ENCODE assay signal across 20 cellular contexts in the genomic region with DNA sequence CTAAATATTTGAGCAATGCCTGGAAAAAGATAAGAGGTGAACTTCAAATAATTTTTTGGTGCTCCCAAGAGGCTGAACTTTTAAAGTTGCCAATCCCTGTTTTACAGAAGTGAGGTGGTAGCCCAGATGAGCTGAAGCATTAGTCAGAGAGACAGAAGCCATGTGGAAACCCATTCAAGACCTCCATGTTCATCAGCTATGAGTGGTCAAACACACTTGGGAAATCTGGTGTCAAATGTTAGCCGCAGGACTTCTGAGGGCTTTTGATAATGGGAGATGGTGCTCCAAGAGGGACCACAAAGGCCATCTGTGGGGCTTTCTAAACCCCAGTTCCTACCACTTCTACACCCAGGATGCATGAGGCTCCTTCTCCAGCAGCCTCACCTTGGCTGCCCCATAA.
DNase-seq lines count a peak whose midpoint lies in the region; ATAC-seq and TF ChIP-seq lines count a peak whose summit lies in the region.
"Had no signal": no experiment of that assay in that cellular context is flagged by ENCODE, and none has a peak within 500 bp of the region (broad histone marks: within the 10 kb centered on the region; RNA-seq: fewer than 3 reads in every experiment).

No MANE protein-coding gene starts in this region.

- H3K14ac ChIP-seq in H9 (ENCODE audit: insufficient read depth, low read length), result no peak overlapping the region

- H3K27ac Mint-ChIP-seq in activated CD8-positive, alpha-beta T cell treated with anti-CD3 and anti-CD28 coated beads, Interleukin-2, amount 10 ng/mL, durations not matched to agents 7 days and 5 days, result peak overlapping the region; percentile 34
- H3K27ac Mint-ChIP-seq in activated CD8-positive, alpha-beta T cell treated with anti-CD3 and anti-CD28 coated beads for 36 hours, result no peak overlapping the region
- H3K27ac Mint-ChIP-seq in effector memory CD8-positive, alpha-beta T cell, result peak overlapping the region; percentile 93 to 97
- H3K27ac Mint-ChIP-seq in neural crest cell (ENCODE audit: unreplicated experiment) (peak overlapping the region; percentile 83), H9 (no peak overlapping the region)
- H3K27ac Mint-ChIP-seq: activated CD4-positive, alpha-beta memory T cell treated with anti-CD3 and anti-CD28 coated beads for 36 hours had no signal

- H4K91ac ChIP-seq in H9 (ENCODE audit: insufficient read length, low read depth, low read length), result no peak overlapping the region

- intact Hi-C loops in activated CD8-positive, alpha-beta T cell treated with anti-CD3 and anti-CD28 coated beads for 36 hours (cut with micrococcal nuclease), result no loop called here
- intact Hi-C loops in vagina (cut with DNase I), result no loop called here

- H3T11ph ChIP-seq in H9 (ENCODE audit: low read length), result no peak overlapping the region

- TF ChIP-seq POLR2A in vagina (IDR thresholded peaks at IDR 0.05), result no peak

- no peak for TF ChIP-seq CTCF in activated CD8-positive, alpha-beta T cell treated with anti-CD3 and anti-CD28 coated beads for 36 hours (IDR thresholded peaks at IDR 0.05)
- TF ChIP-seq CTCF in Loucy (conservative IDR thresholded peaks at IDR 0.05; ENCODE audit: low read length) (no peak), neural crest cell (conservative IDR thresholded peaks at IDR 0.05) (no peak), vagina (IDR thresholded peaks at IDR 0.05) (no peak), H9 (conservative IDR thresholded peaks at IDR 0.05) (no peak)

- no peak overlapping the region for H3K18ac ChIP-seq in H9 (ENCODE audit: insufficient read length, low read depth, low read length)

- peaks cover 56% of the 10 kb centered on the region for H3K4me1 Mint-ChIP-seq in activated CD8-positive, alpha-beta T cell treated with anti-CD3 and anti-CD28 coated beads, Interleukin-2, amount 10 ng/mL, durations not matched to agents 7 days and 5 days (ENCODE audit: low read depth)
- H3K4me1 Mint-ChIP-seq in activated CD8-positive, alpha-beta T cell treated with anti-CD3 and anti-CD28 coated beads for 36 hours (ENCODE audit: low read depth), result peaks cover 51% of the 10 kb centered on the region
- H3K4me1 Mint-ChIP-seq in effector memory CD8-positive, alpha-beta T cell (ENCODE audit: low read depth in 2 of 2), result peaks cover 48 to 67% of the 10 kb centered on the region in 2 donors
- H3K4me1 Mint-ChIP-seq in neural crest cell (no peaks in the 10 kb centered on the region), H9 (no peaks in the 10 kb centered on the region)

- peaks cover 50% of the 10 kb centered on the region for H3K4me1 ChIP-seq in Loucy (ENCODE audit: insufficient read depth, low read length, poor library complexity, severe bottlenecking)
- H3K4me1 ChIP-seq in vagina, result peaks cover 33% of the 10 kb centered on the region
- H3K4me1 ChIP-seq in H9 (ENCODE audit: insufficient read depth, low read length), result no peaks in the 10 kb centered on the region
- H3K4me1 ChIP-seq: pancreas, sigmoid colon had no signal

- H4K20me1 ChIP-seq in Loucy (ENCODE audit: insufficient read depth, low read length, poor library complexity, severe bottlenecking) (peaks cover 9% of the 10 kb centered on the region), H9 (ENCODE audit: control insufficient read depth, insufficient read depth, insufficient read length) (no peaks in the 10 kb centered on the region)

- no peaks in the 10 kb centered on the region for H3F3A ChIP-seq in Loucy (ENCODE audit: low read depth)

- H3K27ac ChIP-seq in vagina, result no peak overlapping the region
- H3K27ac ChIP-seq in H9 (ENCODE audit: insufficient read length, low read depth, low read length), result no peak overlapping the region
- H3K27ac ChIP-seq: dorsolateral prefrontal cortex, pancreas, sigmoid colon had no signal

- DNase-seq in activated CD8-positive, alpha-beta T cell treated with anti-CD3 and anti-CD28 coated beads, Interleukin-2, amount 10 ng/mL, durations not matched to agents 7 days and 5 days, result no peak
- DNase-seq in activated CD8-positive, alpha-beta T cell treated with anti-CD3 and anti-CD28 coated beads for 36 hours, result no peak
- DNase-seq in effector memory CD8-positive, alpha-beta T cell, result no peak
- DNase-seq in neural crest cell (ENCODE audit: low read depth, low spot score) (no peak), glomerular visceral epithelial cell (ENCODE audit: extremely low spot score) (no peak), vagina (ENCODE audit: extremely low spot score in 2 of 2) (no peak), H9 (no peak)
- DNase-seq: activated CD4-positive, alpha-beta memory T cell treated with anti-CD3 and anti-CD28 coated beads for 36 hours; dorsolateral prefrontal cortex; glutamatergic neuron; Karpas-422; left ventricle myocardium superior; NCI-H1417 treated with DMSO at 0.1 percent for 48 hours; NCI-H748 treated with DMSO at 0.1 percent for 48 hours; pancreas; sigmoid colon; stimulated activated CD4-positive, alpha-beta T cell treated with anti-CD3 and anti-CD28 coated beads, Interleukin-1b, Interleukin-23, amount 100 ng/mL, for 48 hours; stimulated activated naive CD8-positive, alpha-beta T cell treated with anti-CD3 and anti-CD28 coated beads, Interleukin-15, amount 100 ng/mL, for 72 hours; trophoblast cell had no signal

- no peak for ATAC-seq in activated CD8-positive, alpha-beta T cell treated with anti-CD3 and anti-CD28 coated beads, Interleukin-2, amount 10 ng/mL, durations not matched to agents 7 days and 5 days
- no peak for ATAC-seq in activated CD8-positive, alpha-beta T cell treated with anti-CD3 and anti-CD28 coated beads for 36 hours
- no peak for ATAC-seq in effector memory CD8-positive, alpha-beta T cell (replicated peaks)
- ATAC-seq: left ventricle myocardium superior had no signal

- peaks cover 33% of the 10 kb centered on the region for H3K36me3 Mint-ChIP-seq in activated CD8-positive, alpha-beta T cell treated with anti-CD3 and anti-CD28 coated beads, Interleukin-2, amount 10 ng/mL, durations not matched to agents 7 days and 5 days (ENCODE audit: low read depth)
- peaks cover 11% of the 10 kb centered on the region for H3K36me3 Mint-ChIP-seq in activated CD8-positive, alpha-beta T cell treated with anti-CD3 and anti-CD28 coated beads for 36 hours (ENCODE audit: low read depth)
- H3K36me3 Mint-ChIP-seq in effector memory CD8-positive, alpha-beta T cell (ENCODE audit: insufficient read depth), result peaks cover 28% of the 10 kb centered on the region
- H3K36me3 Mint-ChIP-seq in neural crest cell (ENCODE audit: low read depth) (peaks cover 5% of the 10 kb centered on the region), H9 (ENCODE audit: insufficient read depth in 1 of 3, low read depth in 3 of 3) (peaks cover 12 to 39% (median 37%) of the 10 kb centered on the region in 3 experiments; a peak in 6 of 7 replicates)

- no peak overlapping the region for H3K56ac ChIP-seq in H9 (ENCODE audit: insufficient read length, low read depth, low read length)

- H3K27me3 ChIP-seq in Loucy (ENCODE audit: insufficient read depth, low read length, poor library complexity, severe bottlenecking) (no peaks in the 10 kb centered on the region), vagina (no peaks in the 10 kb centered on the region), H9 (ENCODE audit: insufficient read depth, low read length) (no peaks in the 10 kb centered on the region)
- H3K27me3 ChIP-seq: dorsolateral prefrontal cortex, pancreas, sigmoid colon had no signal

- peaks cover 3% of the 10 kb centered on the region for H3K79me1 ChIP-seq in H9 (ENCODE audit: insufficient read depth, low read depth, low read length, poor library complexity, severe bottlenecking)

- H2BK5ac ChIP-seq in H9 (ENCODE audit: insufficient read length, low read length), result no peak overlapping the region

- H3K4me3 ChIP-seq in Loucy (ENCODE audit: low read length, poor library complexity, severe bottlenecking), result peak overlapping the region; percentile 23
- no peak overlapping the region for H3K4me3 ChIP-seq in vagina
- H3K4me3 ChIP-seq: dorsolateral prefrontal cortex, pancreas, sigmoid colon had no signal

- H3K9ac ChIP-seq in Loucy (ENCODE audit: low read depth, low read length, poor library complexity, severe bottlenecking) (no peak overlapping the region), H9 (ENCODE audit: extremely low read depth, insufficient read length, low read length) (no peak overlapping the region)

- no peak overlapping the region for H3K4ac ChIP-seq in H9 (ENCODE audit: low read depth, low read length)

- H3K9me3 Mint-ChIP-seq in activated CD8-positive, alpha-beta T cell treated with anti-CD3 and anti-CD28 coated beads, Interleukin-2, amount 10 ng/mL, durations not matched to agents 7 days and 5 days (ENCODE audit: insufficient read depth), result no peaks in the 10 kb centered on the region
- no peaks in the 10 kb centered on the region for H3K9me3 Mint-ChIP-seq in activated CD8-positive, alpha-beta T cell treated with anti-CD3 and anti-CD28 coated beads for 36 hours
- H3K9me3 Mint-ChIP-seq in effector memory CD8-positive, alpha-beta T cell, result no peaks in the 10 kb centered on the region
- H3K9me3 Mint-ChIP-seq in neural crest cell (no peaks in the 10 kb centered on the region), H9 (no peaks in the 10 kb centered on the region)
- H3K9me3 Mint-ChIP-seq: activated CD4-positive, alpha-beta memory T cell treated with anti-CD3 and anti-CD28 coated beads for 36 hours had no signal

- no peaks in the 10 kb centered on the region for H3K23me2 ChIP-seq in H9 (ENCODE audit: insufficient read length, low read depth, low read length, poor library complexity, severe bottlenecking)

- no peak overlapping the region for H4K5ac ChIP-seq in H9 (ENCODE audit: insufficient read length, low read depth, low read length)

- H3K23ac ChIP-seq in H9 (ENCODE audit: insufficient read length, low read depth, low read length), result no peak overlapping the region

- CTCF ChIA-PET in activated CD8-positive, alpha-beta T cell treated with anti-CD3 and anti-CD28 coated beads, Interleukin-2, amount 10 ng/mL, durations not matched to agents 7 days and 5 days (lab: Charles Lee), result interaction anchor here (0.6 to 1.9 kb wide), 3 partner anchors 15 to 252 kb away, joined by 3 to 7 read pairs (median 3); no protein-coding TSS in a partner anchor
- CTCF ChIA-PET in activated CD8-positive, alpha-beta T cell treated with anti-CD3 and anti-CD28 coated beads for 36 hours (lab: Charles Lee), result interaction anchor here (1.1 to 2.4 kb wide), 3 partner anchors 237 to 253 kb away, joined by 3 to 9 read pairs (median 4); no protein-coding TSS in a partner anchor

- H2BK120ac ChIP-seq in H9 (ENCODE audit: low read depth, low read length, poor library complexity, severe bottlenecking), result no peak overlapping the region

- WGBS in H9 (ENCODE audit: extremely low coverage, insufficient read length, low lambda C conversion rate), result no CpG with 5 or more reads among the region's 1 CpG

- H3K9me3 ChIP-seq in Loucy (ENCODE audit: insufficient read depth, low read depth, low read length) (no peaks in the 10 kb centered on the region), vagina (no peaks in the 10 kb centered on the region), H9 (ENCODE audit: control insufficient read depth, low read depth, low read length) (no peaks in the 10 kb centered on the region)
- H3K9me3 ChIP-seq: pancreas, sigmoid colon had no signal

- H3K36me3 ChIP-seq in Loucy (ENCODE audit: insufficient read depth, low read length) (peaks cover 24% of the 10 kb centered on the region; the same call in 1 of the 2 replicates), vagina (no peaks in the 10 kb centered on the region)
- H3K36me3 ChIP-seq: pancreas had no signal

- no peak overlapping the region for H4K8ac ChIP-seq in H9 (replicated peaks; ENCODE audit: insufficient read length, low read depth, low read length)

- H3K9me2 ChIP-seq in Loucy (replicated peaks; ENCODE audit: low read depth, low read length), result no peaks in the 10 kb centered on the region

- no peak overlapping the region for H2BK20ac ChIP-seq in H9 (ENCODE audit: low read depth, low read length, poor library complexity, severe bottlenecking)

- H3K4me2 ChIP-seq in Loucy (ENCODE audit: low read depth, low read length, poor library complexity, severe bottlenecking) (peak overlapping the region; percentile 47), H9 (ENCODE audit: insufficient read depth, insufficient read length, low read length) (no peak overlapping the region)

- no peak overlapping the region for H2BK12ac ChIP-seq in H9 (ENCODE audit: insufficient read length, low read depth, low read length)

- POLR2A ChIA-PET in activated CD8-positive, alpha-beta T cell treated with anti-CD3 and anti-CD28 coated beads, Interleukin-2, amount 10 ng/mL, durations not matched to agents 7 days and 5 days (lab: Charles Lee), result no interaction called here
- POLR2A ChIA-PET in activated CD8-positive, alpha-beta T cell treated with anti-CD3 and anti-CD28 coated beads for 36 hours (lab: Charles Lee), result interaction anchor here (1.4 to 1.5 kb wide), 2 partner anchors 12 to 43 kb away, joined by 5 to 6 read pairs; no protein-coding TSS in a partner anchor

- H3K4me3 Mint-ChIP-seq in activated CD8-positive, alpha-beta T cell treated with anti-CD3 and anti-CD28 coated beads, Interleukin-2, amount 10 ng/mL, durations not matched to agents 7 days and 5 days, result no peak overlapping the region
- no peak overlapping the region for H3K4me3 Mint-ChIP-seq in activated CD8-positive, alpha-beta T cell treated with anti-CD3 and anti-CD28 coated beads for 36 hours
- H3K4me3 Mint-ChIP-seq in effector memory CD8-positive, alpha-beta T cell, result peak overlapping the region; percentile 77 to 82
- H3K4me3 Mint-ChIP-seq in neural crest cell, result no peak overlapping the region
- no peak overlapping the region for H3K4me3 Mint-ChIP-seq in H9
- H3K4me3 Mint-ChIP-seq: activated CD4-positive, alpha-beta memory T cell treated with anti-CD3 and anti-CD28 coated beads for 36 hours; stimulated activated naive CD8-positive, alpha-beta T cell treated with anti-CD3 and anti-CD28 coated beads, Interleukin-15, amount 100 ng/mL, for 72 hours had no signal

- no peak overlapping the region for H2BK15ac ChIP-seq in H9 (ENCODE audit: low read depth, low read length)

- H3K79me2 ChIP-seq in Loucy (ENCODE audit: insufficient read depth, low read length) (peaks cover 17% of the 10 kb centered on the region), H9 (ENCODE audit: insufficient read depth, low read length) (no peaks in the 10 kb centered on the region; the same call in 1 of the 2 replicates)

- H2AK5ac ChIP-seq in H9 (ENCODE audit: insufficient read length, low read length), result no peak overlapping the region

- no peaks in the 10 kb centered on the region for H3K27me3 Mint-ChIP-seq in activated CD8-positive, alpha-beta T cell treated with anti-CD3 and anti-CD28 coated beads, Interleukin-2, amount 10 ng/mL, durations not matched to agents 7 days and 5 days (ENCODE audit: low read depth)
- H3K27me3 Mint-ChIP-seq in activated CD8-positive, alpha-beta T cell treated with anti-CD3 and anti-CD28 coated beads for 36 hours, result no peaks in the 10 kb centered on the region
- no peaks in the 10 kb centered on the region for H3K27me3 Mint-ChIP-seq in effector memory CD8-positive, alpha-beta T cell
- no peaks in the 10 kb centered on the region for H3K27me3 Mint-ChIP-seq in neural crest cell (ENCODE audit: low read depth)
- H3K27me3 Mint-ChIP-seq in H9 (ENCODE audit: low read depth), result no peaks in the 10 kb centered on the region
- H3K27me3 Mint-ChIP-seq: activated CD4-positive, alpha-beta memory T cell treated with anti-CD3 and anti-CD28 coated beads for 36 hours; stimulated activated naive CD8-positive, alpha-beta T cell treated with anti-CD3 and anti-CD28 coated beads, Interleukin-15, amount 100 ng/mL, for 72 hours had no signal

- no peak overlapping the region for H2AFZ ChIP-seq in Loucy (ENCODE audit: low read length)
- no peak overlapping the region for H2AFZ ChIP-seq in H9 (ENCODE audit: low read length)

Comparison
In these comparisons a context has a peak if more than half of its experiments do, and no peak if none do; other contexts are left out.
1. H3K27ac Mint-ChIP-seq: peak in activated CD8-positive, alpha-beta T cell treated with anti-CD3 and anti-CD28 coated beads, Interleukin-2, amount 10 ng/mL, durations not matched to agents 7 days and 5 days (single experiment), effector memory CD8-positive, alpha-beta T cell (2 of 2) and neural crest cell (single experiment); none in activated CD8-positive, alpha-beta T cell treated with anti-CD3 and anti-CD28 coated beads for 36 hours (single experiment) and H9 (0 of 3).
2. H3K4me3 Mint-ChIP-seq: peak in effector memory CD8-positive, alpha-beta T cell (2 of 2); none in activated CD8-positive, alpha-beta T cell treated with anti-CD3 and anti-CD28 coated beads, Interleukin-2, amount 10 ng/mL, durations not matched to agents 7 days and 5 days (single experiment), activated CD8-positive, alpha-beta T cell treated with anti-CD3 and anti-CD28 coated beads for 36 hours (single experiment), neural crest cell (single experiment) and H9 (0 of 2).